Comparison of ENCODE assay signal across 30 cellular contexts in the genomic region with DNA sequence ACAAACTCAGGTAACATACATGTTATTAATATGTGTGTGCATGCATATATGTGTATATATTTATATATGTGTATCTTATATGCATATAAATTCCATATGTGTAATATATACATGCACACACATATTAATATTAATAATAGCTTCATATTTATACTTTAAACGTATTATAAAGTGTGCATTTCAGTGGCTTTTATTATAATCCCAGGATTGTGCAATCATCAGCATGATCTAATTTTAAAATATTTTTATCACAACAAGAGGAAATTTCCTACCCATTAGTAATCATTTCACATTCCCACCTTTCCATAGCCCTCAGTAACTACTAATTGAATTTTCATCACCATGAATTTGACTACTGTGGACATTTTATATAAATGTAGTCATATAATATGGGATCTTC.
"Had no signal": no experiment of that assay in that cellular context is flagged by ENCODE, and none has a peak within 500 bp of the region (broad histone marks: within the 10 kb centered on the region; RNA-seq: fewer than 3 reads in every experiment).

No MANE protein-coding gene starts in this region.

- H3K27ac ChIP-seq: ascending aorta, VCaP had no signal

- DNase-seq: activated B cell treated with CpG ODN at 0.5 μM for 24 hours; activated CD4-positive, alpha-beta memory T cell treated with anti-CD3 and anti-CD28 coated beads for 36 hours; activated CD4-positive, alpha-beta T cell treated with anti-CD3 and anti-CD28 coated beads for 4 hours; activated CD4-positive, alpha-beta T cell treated with anti-CD3 and anti-CD28 coated beads, Interleukin-2, amount 10 ng/mL, durations not matched to agents 24 days and 14 days; activated CD4-positive, alpha-beta T cell treated with anti-CD3 and anti-CD28 coated beads, Interleukin-2, amount 50 U/mL, for 1 hour; activated CD4-positive, alpha-beta T cell treated with anti-CD3 and anti-CD28 coated beads, Interleukin-2, amount 50 U/mL, for 4 hours; activated CD4-positive, CD25-positive, alpha-beta regulatory T cell treated with anti-CD3 and anti-CD28 coated beads, Interleukin-2, amount 50 U/mL, for 72 hours; activated CD8-positive, alpha-beta memory T cell treated with anti-CD3 and anti-CD28 coated beads, Interleukin-2, amount 50 U/mL, for 4 hours; activated CD8-positive, alpha-beta T cell treated with anti-CD3 and anti-CD28 coated beads for 36 hours; activated effector memory CD4-positive, alpha-beta T cell treated with anti-CD3 and anti-CD28 coated beads, Interleukin-2, amount 50 U/mL, for 16 hours; activated gamma-delta T cell treated with Interleukin-2 at 50 U/mL for 16 hours; activated naive CD4-positive, alpha-beta T cell; activated naive CD4-positive, alpha-beta T cell treated with anti-CD3 and anti-CD28 coated beads for 36 hours; activated naive CD4-positive, alpha-beta T cell treated with anti-CD3 and anti-CD28 coated beads, Interleukin-2, amount 50 U/mL, for 16 hours; activated naive CD8-positive, alpha-beta T cell treated with anti-CD3 and anti-CD28 coated beads for 36 hours; activated T-cell treated with anti-CD3 and anti-CD28 coated beads for 4 hours; activated T-cell treated with anti-CD3 and anti-CD28 coated beads, Interleukin-2, amount 50 U/mL, for 1 hour; activated T-cell treated with anti-CD3 and anti-CD28 coated beads, Interleukin-2, amount 50 U/mL, for 4 hours; activated T-cell treated with anti-CD3 and anti-CD28 coated beads, Interleukin-2, amount 50 U/mL, for 72 hours; amygdala; anterior cingulate cortex; central memory CD4-positive, alpha-beta T cell; T-helper 1 cell; T-helper 2 cell; T-helper 9 cell had no signal

- FAIRE-seq: TTC549 had no signal

- H3K4me3 ChIP-seq: ascending aorta had no signal

- ATAC-seq: activated CD8-positive, alpha-beta T cell treated with anti-CD3 and anti-CD28 coated beads for 36 hours; activated naive CD4-positive, alpha-beta T cell treated with anti-CD3 and anti-CD28 coated beads, Interleukin-2, amount 50 U/mL, for 72 hours; activated T-cell treated with anti-CD3 and anti-CD28 coated beads, Interleukin-2, amount 50 U/mL, for 4 hours; activated T-cell treated with anti-CD3 and anti-CD28 coated beads, Interleukin-2, amount 50 U/mL, for 72 hours; activated T-helper 17 cell treated with anti-CD3 and anti-CD28 coated beads, Interleukin-2, amount 50 U/mL, for 72 hours had no signal

- H3K4me1 ChIP-seq: ascending aorta had no signal

- H3K36me3 ChIP-seq: ascending aorta had no signal

- H3K27me3 ChIP-seq: ascending aorta had no signal

- H3K9me3 ChIP-seq: ascending aorta had no signal
